ENCODE assay signal across 33 cellular contexts in genomic region chr3:45557886-45558285, GRCh38.
"Had no signal": no experiment of that assay in that cellular context is flagged by ENCODE, and none has a peak within 500 bp of the region (broad histone marks: within the 10 kb centered on the region; RNA-seq: fewer than 3 reads in every experiment).

No MANE protein-coding gene starts in this region.

- H3K27ac ChIP-seq: adrenal gland, body of pancreas, VCaP had no signal

- H3K36me3 ChIP-seq: adrenal gland, breast epithelium had no signal

- ATAC-seq: activated naive CD4-positive, alpha-beta T cell treated with anti-CD3 and anti-CD28 coated beads, Interleukin-2, amount 50 U/mL, for 72 hours; activated T-cell treated with anti-CD3 and anti-CD28 coated beads, Interleukin-2, amount 50 U/mL, for 4 hours; body of pancreas; Panc1; SK-N-SH treated with all-trans-retinoic acid at 6 μM for 48 hours; T-cell; T-helper 17 cell had no signal

- DNase-seq: activated B cell treated with CpG ODN at 0.5 μM for 24 hours; activated CD4-positive, alpha-beta memory T cell treated with anti-CD3 and anti-CD28 coated beads for 36 hours; activated CD4-positive, alpha-beta T cell treated with anti-CD3 and anti-CD28 coated beads for 4 hours; activated CD4-positive, alpha-beta T cell treated with anti-CD3 and anti-CD28 coated beads, Interleukin-2, amount 50 U/mL, for 1 hour; activated CD4-positive, CD25-positive, alpha-beta regulatory T cell treated with anti-CD3 and anti-CD28 coated beads, Interleukin-2, amount 50 U/mL, for 72 hours; activated CD8-positive, alpha-beta memory T cell treated with anti-CD3 and anti-CD28 coated beads, Interleukin-2, amount 50 U/mL, for 4 hours; activated gamma-delta T cell treated with Interleukin-2 at 50 U/mL for 16 hours; activated naive CD4-positive, alpha-beta T cell treated with anti-CD3 and anti-CD28 coated beads for 36 hours; activated T-cell treated with anti-CD3 and anti-CD28 coated beads for 4 hours; activated T-cell treated with anti-CD3 and anti-CD28 coated beads, Interleukin-2, amount 50 U/mL, for 4 hours; adrenal gland; body of pancreas; Karpas-422; KBM-7; NCI-H1048; NCI-H1105 treated with DMSO at 0.1 percent for 48 hours; NCI-H1436; NCI-H1694; NCI-H1930; NCI-H2081 treated with DMSO at 0.1 percent for 48 hours; NCI-H345; NCI-H526; NCI-H774; SHP77 treated with DMSO at 0.1 percent for 48 hours; T-cell; T-helper 17 cell; T-helper 9 cell had no signal

- H3K27me3 ChIP-seq: adrenal gland, body of pancreas, breast epithelium had no signal

- H3K9me3 ChIP-seq: adrenal gland, body of pancreas had no signal

- H3K4me3 ChIP-seq: adrenal gland, body of pancreas, breast epithelium had no signal

- FAIRE-seq: astrocyte had no signal
